Comparison of ENCODE assay signal across 8 cellular contexts in genomic region chr9:134396258-134396742, GRCh38.
A peak's percentile ranks its signal among the peaks of the same experiment; 100 is the strongest.
DNase-seq lines count a peak whose midpoint lies in the region; ATAC-seq and TF ChIP-seq lines count a peak whose summit lies in the region.

No MANE protein-coding gene starts in this region.

- no peaks in the 10 kb centered on the region for H3K27me3 ChIP-seq in BE2C

- no peaks in the 10 kb centered on the region for H3K36me3 Mint-ChIP-seq in natural killer cell

- H3K4me1 ChIP-seq in BE2C: no peaks in the 10 kb centered on the region

- no peak for TF ChIP-seq CTCF in natural killer cell (IDR thresholded peaks at IDR 0.05)
- TF ChIP-seq CTCF in BE2C (IDR thresholded peaks at IDR 0.05; ENCODE audit: low read depth, low read length): no peak

- H3K4me1 Mint-ChIP-seq in natural killer cell: peaks cover 45 to 73% of the 10 kb centered on the region in 2 donors

- H3K9me3 Mint-ChIP-seq in natural killer cell: peaks cover 3 to 5% of the 10 kb centered on the region in 2 donors

- peak overlapping the region; percentile 52 for H3K4me3 ChIP-seq in Jurkat, Clone E6-1 (ENCODE audit: low read length)
- no peak overlapping the region for H3K4me3 ChIP-seq in BE2C (ENCODE audit: low read depth, low read length)

- ATAC-seq in natural killer cell (peak; percentile 11 to 39 (median 20)), HG03571 (IDR thresholded peaks at IDR 0.05; ENCODE audit: unreplicated experiment) (no peak), GM21526 (IDR thresholded peaks at IDR 0.05; ENCODE audit: low FRiP score, unreplicated experiment) (no peak)

- peak; percentile 92 for DNase-seq in GF-D8 (lab: John Stamatoyannopoulos, UW)
- DNase-seq in Jurkat, Clone E6-1 (ENCODE audit: low read depth, low spot score): peak; percentile 77
- peak; percentile 55 for DNase-seq in activated T-cell treated with anti-CD3 and anti-CD28 coated beads for 48 hours (ENCODE audit: low read depth)
- DNase-seq in natural killer cell: no peak
- DNase-seq in glomerular visceral epithelial cell (ENCODE audit: extremely low spot score): no peak
- DNase-seq in BE2C: no peak

- intact Hi-C loops in natural killer cell (cut with micrococcal nuclease): loop anchor here (10.0 kb wide), 1 partner anchor 71 kb away; the partner anchor contains the start of gene RXRA

- H3K9me3 ChIP-seq in BE2C: no peaks in the 10 kb centered on the region; the same call in 1 of the 2 replicates

- peak overlapping the region; percentile 86 to 89 for H3K27ac Mint-ChIP-seq in natural killer cell

- H3K36me3 ChIP-seq in BE2C: no peaks in the 10 kb centered on the region

- no peaks in the 10 kb centered on the region for H3K27me3 Mint-ChIP-seq in natural killer cell (ENCODE audit: low read depth in 2 of 2)

- H3K4me3 Mint-ChIP-seq in natural killer cell: peak overlapping the region; percentile 91

Comparison
In these comparisons a context has a peak if more than half of its experiments do, and no peak if none do; other contexts are left out.
1. DNase-seq: peak in GF-D8 (single experiment), Jurkat, Clone E6-1 (single experiment) and activated T-cell treated with anti-CD3 and anti-CD28 coated beads for 48 hours (single experiment); none in natural killer cell (single experiment), glomerular visceral epithelial cell (single experiment) and BE2C (single experiment).
2. ATAC-seq: peak in natural killer cell (3 of 3); none in HG03571 (single experiment) and GM21526 (single experiment).